In genomic region chr10:46094931-46095755, GRCh38 we compare ENCODE assay signal across 13 cellular contexts. TPM values are rescaled to one million over a fixed set of nuclear protein-coding genes. Genes with fewer than 3 reads are reported as not detected.
DNase-seq lines count a peak whose midpoint lies in the region; ATAC-seq and TF ChIP-seq lines count a peak whose summit lies in the region.
"Had no signal": no experiment of that assay in that cellular context is flagged by ENCODE, and none has a peak within 500 bp of the region (broad histone marks: within the 10 kb centered on the region; RNA-seq: fewer than 3 reads in every experiment).

No MANE protein-coding gene starts in this region.

- TF ChIP-seq CTCF in progenitor cell of endocrine pancreas (IDR thresholded peaks at IDR 0.05; ENCODE audit: unreplicated experiment) (no peak), WERI-Rb-1 (IDR thresholded peaks at IDR 0.05; ENCODE audit: low read depth, low read length) (no peak), BE2C (IDR thresholded peaks at IDR 0.05; ENCODE audit: low read depth, low read length) (no peak)

- no peaks in the 10 kb centered on the region for H3K36me3 ChIP-seq in HUES48 (ENCODE audit: control insufficient read depth, insufficient read depth, low read length)
- no peaks in the 10 kb centered on the region for H3K36me3 ChIP-seq in WERI-Rb-1
- H3K36me3 ChIP-seq in BE2C, result no peaks in the 10 kb centered on the region
- H3K36me3 ChIP-seq: heart right ventricle had no signal

- no peak overlapping the region for H3K9ac ChIP-seq in HUES48 (ENCODE audit: low read depth, low read length)

- H3K9me3 ChIP-seq in HUES48 (ENCODE audit: control insufficient read depth, insufficient read depth, low read length) (no peaks in the 10 kb centered on the region), WERI-Rb-1 (ENCODE audit: severe bottlenecking) (no peaks in the 10 kb centered on the region), BE2C (no peaks in the 10 kb centered on the region)
- H3K9me3 ChIP-seq: heart right ventricle, psoas muscle had no signal

- H3K4me3 Mint-ChIP-seq in activated CD8-positive, alpha-beta memory T cell treated with anti-CD3 and anti-CD28 coated beads, Interleukin-2, amount 10 ng/mL, durations not matched to agents 7 days and 5 days, result no peak overlapping the region
- peak overlapping the region; percentile 72 for H3K4me3 Mint-ChIP-seq in activated naive CD8-positive, alpha-beta T cell treated with anti-CD3 and anti-CD28 coated beads, Interleukin-2, amount 10 ng/mL, durations not matched to agents 7 days and 5 days
- H3K4me3 Mint-ChIP-seq in progenitor cell of endocrine pancreas (ENCODE audit: low read depth), result no peak overlapping the region

- H3K27ac ChIP-seq in HUES48 (ENCODE audit: low read depth, low read length) (peak overlapping the region; percentile 53), WERI-Rb-1 (no peak overlapping the region)
- H3K27ac ChIP-seq: heart right ventricle, psoas muscle had no signal

- ATAC-seq in activated CD8-positive, alpha-beta memory T cell treated with anti-CD3 and anti-CD28 coated beads, Interleukin-2, amount 10 ng/mL, durations not matched to agents 7 days and 5 days, result no peak
- no peak for ATAC-seq in activated naive CD8-positive, alpha-beta T cell treated with anti-CD3 and anti-CD28 coated beads, Interleukin-2, amount 10 ng/mL, durations not matched to agents 7 days and 5 days (ENCODE audit: low read depth)
- no peak for ATAC-seq in HG03342 (IDR thresholded peaks at IDR 0.05; ENCODE audit: unreplicated experiment)
- ATAC-seq: heart right ventricle, psoas muscle had no signal

- CTCF ChIA-PET in activated CD8-positive, alpha-beta memory T cell treated with anti-CD3 and anti-CD28 coated beads, Interleukin-2, amount 10 ng/mL, durations not matched to agents 7 days and 5 days (lab: Charles Lee), result interaction anchor here (0.7 kb wide), 1 partner anchor 845 kb away, joined by 3 read pairs; no protein-coding TSS in a partner anchor

- H3K27me3 ChIP-seq in HUES48 (ENCODE audit: control insufficient read depth, insufficient read depth, low read length), result no peaks in the 10 kb centered on the region
- no peaks in the 10 kb centered on the region for H3K27me3 ChIP-seq in WERI-Rb-1 (ENCODE audit: insufficient read depth, low read depth, severe bottlenecking)
- H3K27me3 ChIP-seq in BE2C, result no peaks in the 10 kb centered on the region
- H3K27me3 ChIP-seq: heart right ventricle had no signal

- H3K4me1 ChIP-seq in HUES48 (ENCODE audit: control insufficient read depth, insufficient read depth, low read length), result peaks cover 9% of the 10 kb centered on the region
- H3K4me1 ChIP-seq in BE2C, result no peaks in the 10 kb centered on the region
- H3K4me1 ChIP-seq: psoas muscle had no signal

- H3K36me3 Mint-ChIP-seq in activated CD8-positive, alpha-beta memory T cell treated with anti-CD3 and anti-CD28 coated beads, Interleukin-2, amount 10 ng/mL, durations not matched to agents 7 days and 5 days, result no peaks in the 10 kb centered on the region
- H3K36me3 Mint-ChIP-seq in activated naive CD8-positive, alpha-beta T cell treated with anti-CD3 and anti-CD28 coated beads, Interleukin-2, amount 10 ng/mL, durations not matched to agents 7 days and 5 days, result no peaks in the 10 kb centered on the region
- H3K36me3 Mint-ChIP-seq in progenitor cell of endocrine pancreas (ENCODE audit: insufficient read depth), result no peaks in the 10 kb centered on the region

- H3K27me3 Mint-ChIP-seq in activated CD8-positive, alpha-beta memory T cell treated with anti-CD3 and anti-CD28 coated beads, Interleukin-2, amount 10 ng/mL, durations not matched to agents 7 days and 5 days, result no peaks in the 10 kb centered on the region
- H3K27me3 Mint-ChIP-seq in activated naive CD8-positive, alpha-beta T cell treated with anti-CD3 and anti-CD28 coated beads, Interleukin-2, amount 10 ng/mL, durations not matched to agents 7 days and 5 days, result no peaks in the 10 kb centered on the region
- H3K27me3 Mint-ChIP-seq in progenitor cell of endocrine pancreas, result no peaks in the 10 kb centered on the region

- peaks cover 41% of the 10 kb centered on the region for H3K4me1 Mint-ChIP-seq in activated CD8-positive, alpha-beta memory T cell treated with anti-CD3 and anti-CD28 coated beads, Interleukin-2, amount 10 ng/mL, durations not matched to agents 7 days and 5 days
- H3K4me1 Mint-ChIP-seq in activated naive CD8-positive, alpha-beta T cell treated with anti-CD3 and anti-CD28 coated beads, Interleukin-2, amount 10 ng/mL, durations not matched to agents 7 days and 5 days, result peaks cover 37% of the 10 kb centered on the region
- peaks cover 12% of the 10 kb centered on the region for H3K4me1 Mint-ChIP-seq in progenitor cell of endocrine pancreas (ENCODE audit: low read depth)

- POLR2A ChIA-PET in activated naive CD8-positive, alpha-beta T cell treated with anti-CD3 and anti-CD28 coated beads, Interleukin-2, amount 10 ng/mL, durations not matched to agents 7 days and 5 days (lab: Charles Lee), result interaction anchor here (0.6 to 1.6 kb wide), 6 partner anchors 15 to 188 kb away, joined by 3 to 6 read pairs (median 4); no protein-coding TSS in a partner anchor

- H3K4me3 ChIP-seq in HUES48 (ENCODE audit: low read depth, low read length) (no peak overlapping the region), WERI-Rb-1 (ENCODE audit: low read depth, low read length) (no peak overlapping the region), BE2C (ENCODE audit: low read depth, low read length) (no peak overlapping the region)
- H3K4me3 ChIP-seq: heart right ventricle, psoas muscle had no signal

- H3K9me3 Mint-ChIP-seq in activated CD8-positive, alpha-beta memory T cell treated with anti-CD3 and anti-CD28 coated beads, Interleukin-2, amount 10 ng/mL, durations not matched to agents 7 days and 5 days (ENCODE audit: low read depth), result no peaks in the 10 kb centered on the region
- H3K9me3 Mint-ChIP-seq in activated naive CD8-positive, alpha-beta T cell treated with anti-CD3 and anti-CD28 coated beads, Interleukin-2, amount 10 ng/mL, durations not matched to agents 7 days and 5 days, result no peaks in the 10 kb centered on the region
- H3K9me3 Mint-ChIP-seq in progenitor cell of endocrine pancreas (ENCODE audit: low read depth), result no peaks in the 10 kb centered on the region

- H3K27ac Mint-ChIP-seq in activated CD8-positive, alpha-beta memory T cell treated with anti-CD3 and anti-CD28 coated beads, Interleukin-2, amount 10 ng/mL, durations not matched to agents 7 days and 5 days, result no peak overlapping the region
- H3K27ac Mint-ChIP-seq in activated naive CD8-positive, alpha-beta T cell treated with anti-CD3 and anti-CD28 coated beads, Interleukin-2, amount 10 ng/mL, durations not matched to agents 7 days and 5 days, result peak overlapping the region; percentile 97
- peak overlapping the region; percentile 39 for H3K27ac Mint-ChIP-seq in progenitor cell of endocrine pancreas

- peak; percentile 67 for DNase-seq in activated CD8-positive, alpha-beta memory T cell treated with anti-CD3 and anti-CD28 coated beads, Interleukin-2, amount 50 U/mL, for 48 hours
- no peak for DNase-seq in activated CD8-positive, alpha-beta memory T cell treated with anti-CD3 and anti-CD28 coated beads, Interleukin-2, amount 10 ng/mL, durations not matched to agents 7 days and 5 days
- DNase-seq in activated naive CD8-positive, alpha-beta T cell treated with anti-CD3 and anti-CD28 coated beads, Interleukin-2, amount 10 ng/mL, durations not matched to agents 7 days and 5 days, result peak; percentile 51
- DNase-seq in progenitor cell of endocrine pancreas (ENCODE audit: low spot score, unreplicated experiment), result no peak
- no peak for DNase-seq in WERI-Rb-1
- DNase-seq in BE2C, result no peak
- DNase-seq: heart right ventricle; NCI-H2029; psoas muscle; stimulated activated CD4-positive, alpha-beta T cell treated with anti-CD3 and anti-CD28 coated beads, Interleukin-4, amount 100 ng/mL, for 24 hours had no signal

RNA-seq across cellular contexts. Expression of gene MSMB, which starts 49.1 kb away (rescaled TPM):
- total RNA-seq in activated CD8-positive, alpha-beta memory T cell treated with anti-CD3 and anti-CD28 coated beads, Interleukin-2, amount 10 ng/mL, durations not matched to agents 7 days and 5 days, result not detected
- total RNA-seq in activated naive CD8-positive, alpha-beta T cell treated with anti-CD3 and anti-CD28 coated beads, Interleukin-2, amount 10 ng/mL, durations not matched to agents 7 days and 5 days, result not detected
- total RNA-seq in progenitor cell of endocrine pancreas, result not detected in 2 replicates
- polyA plus RNA-seq in BE2C (2012; ENCODE audit: insufficient read depth, insufficient read length, low read depth), result not detected
- total RNA-seq: heart right ventricle, psoas muscle had no signal
- polyA plus RNA-seq: adipose tissue, heart right ventricle, psoas muscle had no signal

Comparison
In these comparisons a context has a peak if more than half of its experiments do, and no peak if none do; other contexts are left out.
1. DNase-seq: peak in activated CD8-positive, alpha-beta memory T cell treated with anti-CD3 and anti-CD28 coated beads, Interleukin-2, amount 50 U/mL, for 48 hours (single experiment) and activated naive CD8-positive, alpha-beta T cell treated with anti-CD3 and anti-CD28 coated beads, Interleukin-2, amount 10 ng/mL, durations not matched to agents 7 days and 5 days (single experiment); none in activated CD8-positive, alpha-beta memory T cell treated with anti-CD3 and anti-CD28 coated beads, Interleukin-2, amount 10 ng/mL, durations not matched to agents 7 days and 5 days (single experiment), progenitor cell of endocrine pancreas (single experiment), WERI-Rb-1 (single experiment) and BE2C (single experiment).